Comparison of ENCODE assay signal across 24 cellular contexts in genomic region chr3:12730511-12731234, GRCh38. TPM values are rescaled to one million over a fixed set of nuclear protein-coding genes. Genes with fewer than 3 reads are reported as not detected.
DNase-seq lines count a peak whose midpoint lies in the region; ATAC-seq and TF ChIP-seq lines count a peak whose summit lies in the region.
"Had no signal": no experiment of that assay in that cellular context is flagged by ENCODE, and none has a peak within 500 bp of the region (broad histone marks: within the 10 kb centered on the region; RNA-seq: fewer than 3 reads in every experiment).

No MANE protein-coding gene starts in this region.

- no peaks in the 10 kb centered on the region for H4K20me1 ChIP-seq in Karpas-422 (ENCODE audit: insufficient read depth, low read depth, low read length)

- POLR2A ChIA-PET in A673 (lab: Charles Lee; ENCODE audit: low non-redundant PET): no interaction called here

- 0 out of 2 replicates have a peak overlapping the region, but pooled peaks have one; percentile 8 for H2AFZ ChIP-seq in Karpas-422 (ENCODE audit: low read length)

- BruUV-seq in A673 (replicated peaks; lab: Mats Ljungman, UMichigan): no TSS peak

- intact Hi-C loops in A673 (cut with micrococcal nuclease; ENCODE audit: unreplicated experiment): no loop called here

- DNase-seq in Daoy (ENCODE audit: low read depth) (peak; percentile 63), Karpas-422 (peak; percentile 80), amniotic epithelial cell (ENCODE audit: low read depth) (peak; percentile 54), nephron progenitor cell (no peak), A673 (ENCODE audit: low spot score) (no peak), NCI-H2227 (lab: John Stamatoyannopoulos, UW; ENCODE audit: unreplicated experiment) (no peak)
- DNase-seq: activated CD4-positive, alpha-beta memory T cell treated with anti-CD3 and anti-CD28 coated beads, Interleukin-2, amount 10 ng/mL, durations not matched to agents 7 days and 5 days; activated naive CD4-positive, alpha-beta T cell treated with anti-CD3 and anti-CD28 coated beads, Interleukin-2, amount 10 ng/mL, durations not matched to agents 7 days and 5 days; activated T-cell treated with anti-CD3 and anti-CD28 coated beads, Interleukin-2, amount 50 U/mL, for 1 hour; AML-193; Calu3; GDM1; left ventricle myocardium superior; NCI-H187; NCI-H226; ovary; RPMI8226; stimulated activated CD4-positive, alpha-beta T cell treated with anti-CD3 and anti-CD28 coated beads, Interleukin-4, amount 100 ng/mL, for 24 hours had no signal

- H3K27me3 ChIP-seq in Karpas-422 (ENCODE audit: low read length) (no peaks in the 10 kb centered on the region), A673 (replicated peaks; ENCODE audit: insufficient read depth, low read depth, low read length, poor library complexity) (no peaks in the 10 kb centered on the region)
- H3K27me3 ChIP-seq: ovary had no signal

- no peaks in the 10 kb centered on the region for H3K9me2 ChIP-seq in Karpas-422 (replicated peaks; ENCODE audit: insufficient read depth, low read length)

- TF ChIP-seq CTCF in nephron progenitor cell (IDR thresholded peaks at IDR 0.05) (no peak), A673 (conservative IDR thresholded peaks at IDR 0.05; ENCODE audit: low read depth, low read length) (no peak)

- H3K9me3 Mint-ChIP-seq in nephron progenitor cell: peaks cover 8% of the 10 kb centered on the region
- H3K9me3 Mint-ChIP-seq: activated CD4-positive, alpha-beta memory T cell treated with anti-CD3 and anti-CD28 coated beads, Interleukin-2, amount 10 ng/mL, durations not matched to agents 7 days and 5 days; activated naive CD4-positive, alpha-beta T cell treated with anti-CD3 and anti-CD28 coated beads, Interleukin-2, amount 10 ng/mL, durations not matched to agents 7 days and 5 days; dendritic cell treated with granulocyte-macrophage colony-stimulating factor and Interleukin-4, amounts not matched to agents 40 ng/mL and 50 ng/mL, for 4 days had no signal

- peaks cover 52% of the 10 kb centered on the region for H3K4me1 ChIP-seq in Karpas-422 (ENCODE audit: low read length)
- H3K4me1 ChIP-seq in A673 (ENCODE audit: insufficient read depth, low read length, poor library complexity, severe bottlenecking): no peaks in the 10 kb centered on the region

- CTCF ChIA-PET in A673 (lab: Charles Lee): no interaction called here

- H3K79me2 ChIP-seq in Karpas-422 (ENCODE audit: low read length): no peaks in the 10 kb centered on the region

- no peaks in the 10 kb centered on the region for H3K36me3 Mint-ChIP-seq in nephron progenitor cell (ENCODE audit: low read depth)
- H3K36me3 Mint-ChIP-seq: activated naive CD4-positive, alpha-beta T cell treated with anti-CD3 and anti-CD28 coated beads, Interleukin-2, amount 10 ng/mL, durations not matched to agents 7 days and 5 days; WTC11 had no signal

- peak overlapping the region; percentile 5 for H3K27ac Mint-ChIP-seq in nephron progenitor cell
- H3K27ac Mint-ChIP-seq: activated CD4-positive, alpha-beta memory T cell treated with anti-CD3 and anti-CD28 coated beads, Interleukin-2, amount 10 ng/mL, durations not matched to agents 7 days and 5 days; activated naive CD4-positive, alpha-beta T cell treated with anti-CD3 and anti-CD28 coated beads, Interleukin-2, amount 10 ng/mL, durations not matched to agents 7 days and 5 days; dendritic cell treated with granulocyte-macrophage colony-stimulating factor and Interleukin-4, amounts not matched to agents 40 ng/mL and 50 ng/mL, for 4 days; WTC11 had no signal

- ATAC-seq in HG03095 (IDR thresholded peaks at IDR 0.05; ENCODE audit: unreplicated experiment) (no peak), HG02642 (IDR thresholded peaks at IDR 0.05; ENCODE audit: poor library complexity, unreplicated experiment) (no peak)
- ATAC-seq: HepG2, left ventricle myocardium superior, WTC11 had no signal

- H3K4me2 ChIP-seq in Karpas-422 (ENCODE audit: low read depth, low read length, poor library complexity, severe bottlenecking): peak overlapping the region; percentile 77

- H3K9me3 ChIP-seq in Karpas-422 (ENCODE audit: low read length): no peaks in the 10 kb centered on the region
- H3K9me3 ChIP-seq in A673 (ENCODE audit: low read depth, low read length, poor library complexity, severe bottlenecking): no peaks in the 10 kb centered on the region
- H3K9me3 ChIP-seq: ovary had no signal

- H3K4me3 ChIP-seq in Karpas-422 (ENCODE audit: low read length): peak overlapping the region; percentile 11; the same call in 1 of the 2 replicates
- no peak overlapping the region for H3K4me3 ChIP-seq in A673 (ENCODE audit: low read depth, low read length, poor library complexity, severe bottlenecking)
- H3K4me3 ChIP-seq: ovary had no signal

- H3K36me3 ChIP-seq in Karpas-422 (ENCODE audit: insufficient read depth, low read length): no peaks in the 10 kb centered on the region
- H3K36me3 ChIP-seq in A673 (ENCODE audit: insufficient read depth, low read length, poor library complexity, severe bottlenecking): no peaks in the 10 kb centered on the region
- H3K36me3 ChIP-seq: ovary had no signal

- peaks cover 18% of the 10 kb centered on the region for H3K4me1 Mint-ChIP-seq in nephron progenitor cell
- H3K4me1 Mint-ChIP-seq: activated CD4-positive, alpha-beta memory T cell treated with anti-CD3 and anti-CD28 coated beads, Interleukin-2, amount 10 ng/mL, durations not matched to agents 7 days and 5 days; activated naive CD4-positive, alpha-beta T cell treated with anti-CD3 and anti-CD28 coated beads, Interleukin-2, amount 10 ng/mL, durations not matched to agents 7 days and 5 days; WTC11 had no signal

- H3K4me3 Mint-ChIP-seq in nephron progenitor cell: no peak overlapping the region
- H3K4me3 Mint-ChIP-seq: activated CD4-positive, alpha-beta memory T cell treated with anti-CD3 and anti-CD28 coated beads, Interleukin-2, amount 10 ng/mL, durations not matched to agents 7 days and 5 days; activated naive CD4-positive, alpha-beta T cell treated with anti-CD3 and anti-CD28 coated beads, Interleukin-2, amount 10 ng/mL, durations not matched to agents 7 days and 5 days; dendritic cell treated with granulocyte-macrophage colony-stimulating factor and Interleukin-4, amounts not matched to agents 40 ng/mL and 50 ng/mL, for 4 days; WTC11 had no signal

- peaks cover 7% of the 10 kb centered on the region for H3K27me3 Mint-ChIP-seq in nephron progenitor cell (ENCODE audit: low read depth, poor library complexity)

- H3K9ac ChIP-seq in Karpas-422 (ENCODE audit: low read length): peak overlapping the region; percentile 42; the same call in 1 of the 2 replicates

- H3K27ac ChIP-seq in Karpas-422 (ENCODE audit: low read length) (peak overlapping the region; percentile 96), A673 (ENCODE audit: low read depth, low read length, poor library complexity, severe bottlenecking) (no peak overlapping the region)
- H3K27ac ChIP-seq: ovary had no signal

RNA-seq across cellular contexts. Expression of gene TMEM40, which starts 28.4 kb away (rescaled TPM):
- not detected in 2 replicates for total RNA-seq in Daoy (2014; rRNA removed; shearing (Covaris generic))
- total RNA-seq in Karpas-422 (2014; rRNA removed; shearing (Covaris generic); ENCODE audit: low replicate concordance): 0.18 and 0.26 TPM in 2 replicates
- total RNA-seq in A673 (2021): not detected in 2 replicates
- total RNA-seq: activated CD4-positive, alpha-beta memory T cell treated with anti-CD3 and anti-CD28 coated beads, Interleukin-2, amount 10 ng/mL, durations not matched to agents 7 days and 5 days; HepG2; temporal lobe had no signal

Comparison
In these comparisons a context has a peak if more than half of its experiments do, and no peak if none do; other contexts are left out.
1. DNase-seq: peak in Daoy (single experiment), Karpas-422 (single experiment) and amniotic epithelial cell (single experiment); none in nephron progenitor cell (single experiment), A673 (single experiment) and NCI-H2227 (single experiment).